ENCODE assay signal across 1 cellular context in genomic region chr19:40348125-40348913, GRCh38.
TF ChIP-seq lines count a peak whose summit lies in the region.

A gene with protein sequence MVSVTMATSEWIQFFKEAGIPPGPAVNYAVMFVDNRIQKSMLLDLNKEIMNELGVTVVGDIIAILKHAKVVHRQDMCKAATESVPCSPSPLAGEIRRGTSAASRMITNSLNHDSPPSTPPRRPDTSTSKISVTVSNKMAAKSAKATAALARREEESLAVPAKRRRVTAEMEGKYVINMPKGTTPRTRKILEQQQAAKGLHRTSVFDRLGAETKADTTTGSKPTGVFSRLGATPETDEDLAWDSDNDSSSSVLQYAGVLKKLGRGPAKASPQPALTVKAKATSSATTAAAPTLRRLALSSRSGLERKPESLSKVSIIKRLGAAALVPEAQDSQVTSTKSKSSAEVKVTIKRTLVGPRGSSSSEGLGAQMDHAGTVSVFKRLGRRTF (minus strand): TSS chr19:40348397. CDS start chr19:40341857, 6,540 bp downstream.
A gene with protein sequence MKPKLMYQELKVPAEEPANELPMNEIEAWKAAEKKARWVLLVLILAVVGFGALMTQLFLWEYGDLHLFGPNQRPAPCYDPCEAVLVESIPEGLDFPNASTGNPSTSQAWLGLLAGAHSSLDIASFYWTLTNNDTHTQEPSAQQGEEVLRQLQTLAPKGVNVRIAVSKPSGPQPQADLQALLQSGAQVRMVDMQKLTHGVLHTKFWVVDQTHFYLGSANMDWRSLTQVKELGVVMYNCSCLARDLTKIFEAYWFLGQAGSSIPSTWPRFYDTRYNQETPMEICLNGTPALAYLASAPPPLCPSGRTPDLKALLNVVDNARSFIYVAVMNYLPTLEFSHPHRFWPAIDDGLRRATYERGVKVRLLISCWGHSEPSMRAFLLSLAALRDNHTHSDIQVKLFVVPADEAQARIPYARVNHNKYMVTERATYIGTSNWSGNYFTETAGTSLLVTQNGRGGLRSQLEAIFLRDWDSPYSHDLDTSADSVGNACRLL (plus strand): TSS chr19:40348695. CDS start chr19:40366484, 17,789 bp downstream.

TF ChIP-seq in HepG2, 621 proteins besides CTCF, POLR2A, EP300 and RAD21 (continued from another document and continues in another):
- TF ChIP-seq ARID5B (CRISPR knock-in tag; IDR thresholded peaks at IDR 0.05) (peak; percentile 65), ZNF792 (CRISPR knock-in tag; IDR thresholded peaks at IDR 0.05) (peak; percentile 36; the same call in 1 of the 2 replicates), GFI1 (CRISPR knock-in tag; IDR thresholded peaks at IDR 0.05; ENCODE audit: borderline replicate concordance) (0 out of 2 replicates have a peak, but pooled peaks have one; percentile 43), NFATC3 (CRISPR knock-in tag; IDR thresholded peaks at IDR 0.05) (no peak), ZNF850 (CRISPR knock-in tag; conservative IDR thresholded peaks at IDR 0.05) (no peak), ZBTB38 (CRISPR knock-in tag; IDR thresholded peaks at IDR 0.05) (peak; percentile 89), FOSL1 (CRISPR knock-in tag; IDR thresholded peaks at IDR 0.05; ENCODE audit: borderline replicate concordance) (no peak), EED (CRISPR knock-in tag; IDR thresholded peaks at IDR 0.05) (peak; percentile 73; the same call in 1 of the 2 replicates), ZNF30 (CRISPR knock-in tag; IDR thresholded peaks at IDR 0.05) (no peak), ZFP36L2 (CRISPR knock-in tag; IDR thresholded peaks at IDR 0.05) (no peak), YY1 (IDR thresholded peaks at IDR 0.05; ENCODE audit: insufficient read depth, insufficient replicate concordance, low read depth, low read length) (peak; percentile 92), ZKSCAN1 (IDR thresholded peaks at IDR 0.05; ENCODE audit: low read length) (no peak), ZNF543 (CRISPR knock-in tag; IDR thresholded peaks at IDR 0.05) (peak; percentile 21; the same call in 1 of the 2 replicates), EZH2 (conservative IDR thresholded peaks at IDR 0.05; ENCODE audit: low read depth, low read length) (no peak), YEATS4 (CRISPR knock-in tag; IDR thresholded peaks at IDR 0.05; ENCODE audit: borderline replicate concordance) (peak; percentile 79), PAF1 (CRISPR knock-in tag; IDR thresholded peaks at IDR 0.05) (no peak), SMYD3 (CRISPR knock-in tag; IDR thresholded peaks at IDR 0.05) (0 out of 2 replicates have a peak, but pooled peaks have one; percentile 29), SMARCE1 (IDR thresholded peaks at IDR 0.05; ENCODE audit: borderline replicate concordance) (no peak), MXD3 (CRISPR knock-in tag; IDR thresholded peaks at IDR 0.05) (peak; percentile 41; the same call in 1 of the 2 replicates), TSC22D2 (CRISPR knock-in tag; IDR thresholded peaks at IDR 0.05; ENCODE audit: borderline replicate concordance) (no peak), ISL2 (CRISPR knock-in tag; IDR thresholded peaks at IDR 0.05) (peak; percentile 64; the same call in 1 of the 2 replicates), MED13 (CRISPR knock-in tag; IDR thresholded peaks at IDR 0.05) (no peak), ZHX1 (CRISPR knock-in tag; IDR thresholded peaks at IDR 0.05; ENCODE audit: low read depth) (peak; percentile 68; the same call in 1 of the 2 replicates), PHF20 (CRISPR knock-in tag; IDR thresholded peaks at IDR 0.05) (peak; percentile 98), ZNF775 (CRISPR knock-in tag; IDR thresholded peaks at IDR 0.05; ENCODE audit: borderline replicate concordance) (no peak), ZC3H13 (CRISPR knock-in tag; IDR thresholded peaks at IDR 0.05) (peak; percentile 62; the same call in 1 of the 2 replicates), LBX2 (CRISPR knock-in tag; IDR thresholded peaks at IDR 0.05; ENCODE audit: borderline replicate concordance) (no peak), ZNF740 (CRISPR knock-in tag; IDR thresholded peaks at IDR 0.05) (no peak), RNF219 (CRISPR knock-in tag; IDR thresholded peaks at IDR 0.05) (no peak), ZNF124 (CRISPR knock-in tag; IDR thresholded peaks at IDR 0.05) (peak; percentile 65; the same call in 1 of the 2 replicates), ZBTB8A (CRISPR knock-in tag; IDR thresholded peaks at IDR 0.05; ENCODE audit: borderline replicate concordance, low read depth) (no peak), ZFY (CRISPR knock-in tag; IDR thresholded peaks at IDR 0.05) (peak; percentile 69; the same call in 1 of the 2 replicates), SNAPC2 (CRISPR knock-in tag; IDR thresholded peaks at IDR 0.05) (no peak), NFE2 (CRISPR knock-in tag; IDR thresholded peaks at IDR 0.05) (no peak), CAMTA2 (CRISPR knock-in tag; IDR thresholded peaks at IDR 0.05; ENCODE audit: borderline replicate concordance) (no peak), ZSCAN31 (CRISPR knock-in tag; IDR thresholded peaks at IDR 0.05; ENCODE audit: low read depth) (0 out of 2 replicates have a peak, but pooled peaks have one; percentile 66), GZF1 (CRISPR knock-in tag; IDR thresholded peaks at IDR 0.05) (no peak), ZNF660 (CRISPR knock-in tag; IDR thresholded peaks at IDR 0.05; ENCODE audit: borderline replicate concordance, low read depth) (no peak), ATF7-NPFF (CRISPR knock-in tag; IDR thresholded peaks at IDR 0.05; ENCODE audit: low read depth) (peak; percentile 61; the same call in 1 of the 2 replicates)
- TF ChIP-seq, protein P1, sequence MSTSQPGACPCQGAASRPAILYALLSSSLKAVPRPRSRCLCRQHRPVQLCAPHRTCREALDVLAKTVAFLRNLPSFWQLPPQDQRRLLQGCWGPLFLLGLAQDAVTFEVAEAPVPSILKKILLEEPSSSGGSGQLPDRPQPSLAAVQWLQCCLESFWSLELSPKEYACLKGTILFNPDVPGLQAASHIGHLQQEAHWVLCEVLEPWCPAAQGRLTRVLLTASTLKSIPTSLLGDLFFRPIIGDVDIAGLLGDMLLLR (CRISPR knock-in tag; IDR thresholded peaks at IDR 0.05), result no peak
- TF ChIP-seq, protein P2, sequence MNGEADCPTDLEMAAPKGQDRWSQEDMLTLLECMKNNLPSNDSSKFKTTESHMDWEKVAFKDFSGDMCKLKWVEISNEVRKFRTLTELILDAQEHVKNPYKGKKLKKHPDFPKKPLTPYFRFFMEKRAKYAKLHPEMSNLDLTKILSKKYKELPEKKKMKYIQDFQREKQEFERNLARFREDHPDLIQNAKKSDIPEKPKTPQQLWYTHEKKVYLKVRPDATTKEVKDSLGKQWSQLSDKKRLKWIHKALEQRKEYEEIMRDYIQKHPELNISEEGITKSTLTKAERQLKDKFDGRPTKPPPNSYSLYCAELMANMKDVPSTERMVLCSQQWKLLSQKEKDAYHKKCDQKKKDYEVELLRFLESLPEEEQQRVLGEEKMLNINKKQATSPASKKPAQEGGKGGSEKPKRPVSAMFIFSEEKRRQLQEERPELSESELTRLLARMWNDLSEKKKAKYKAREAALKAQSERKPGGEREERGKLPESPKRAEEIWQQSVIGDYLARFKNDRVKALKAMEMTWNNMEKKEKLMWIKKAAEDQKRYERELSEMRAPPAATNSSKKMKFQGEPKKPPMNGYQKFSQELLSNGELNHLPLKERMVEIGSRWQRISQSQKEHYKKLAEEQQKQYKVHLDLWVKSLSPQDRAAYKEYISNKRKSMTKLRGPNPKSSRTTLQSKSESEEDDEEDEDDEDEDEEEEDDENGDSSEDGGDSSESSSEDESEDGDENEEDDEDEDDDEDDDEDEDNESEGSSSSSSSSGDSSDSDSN (CRISPR knock-in tag; IDR thresholded peaks at IDR 0.05), result 0 out of 2 replicates have a peak, but pooled peaks have one; percentile 42
- TF ChIP-seq, protein P3, sequence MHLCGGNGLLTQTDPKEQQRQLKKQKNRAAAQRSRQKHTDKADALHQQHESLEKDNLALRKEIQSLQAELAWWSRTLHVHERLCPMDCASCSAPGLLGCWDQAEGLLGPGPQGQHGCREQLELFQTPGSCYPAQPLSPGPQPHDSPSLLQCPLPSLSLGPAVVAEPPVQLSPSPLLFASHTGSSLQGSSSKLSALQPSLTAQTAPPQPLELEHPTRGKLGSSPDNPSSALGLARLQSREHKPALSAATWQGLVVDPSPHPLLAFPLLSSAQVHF (CRISPR knock-in tag; IDR thresholded peaks at IDR 0.05), result no peak
